In the genomic region with DNA sequence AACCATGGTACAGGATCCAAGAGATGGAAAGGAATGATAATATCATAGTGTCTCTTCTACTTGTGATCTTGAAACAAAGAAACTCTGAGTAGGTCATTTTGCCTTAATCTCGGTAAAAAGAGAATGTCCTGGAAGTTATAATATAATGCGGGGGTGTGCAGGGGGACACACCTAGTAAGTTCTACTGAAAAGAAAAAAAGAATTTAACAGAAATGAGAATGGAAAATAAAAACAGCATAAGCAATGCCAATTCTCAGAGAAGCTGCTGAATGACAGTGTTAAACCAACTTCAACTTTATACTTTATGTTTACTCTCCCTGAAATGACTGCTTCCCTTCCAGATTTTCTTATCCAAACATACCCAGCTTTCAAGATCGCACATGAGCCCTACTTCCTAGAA, we compare ENCODE assay signal across 16 cellular contexts. TPM values are rescaled to one million over a fixed set of nuclear protein-coding genes. Genes with fewer than 3 reads are reported as not detected.
DNase-seq lines count a peak whose midpoint lies in the region; ATAC-seq and TF ChIP-seq lines count a peak whose summit lies in the region.
"Had no signal": no experiment of that assay in that cellular context is flagged by ENCODE, and none has a peak within 500 bp of the region (broad histone marks: within the 10 kb centered on the region; RNA-seq: fewer than 3 reads in every experiment).

No MANE protein-coding gene starts in this region.

- H3K4me3 ChIP-seq in iPS-20b (ENCODE audit: low read length) (no peak overlapping the region), testis (peak overlapping the region in 1 of 2 donors; percentile 81)

- TF ChIP-seq CTCF in activated B cell treated with CpG ODN at 0.5 μM for 24 hours (IDR thresholded peaks at IDR 0.05) (no peak), testis (IDR thresholded peaks at IDR 0.05) (no peak)

- H3K4me3 Mint-ChIP-seq in activated CD8-positive, alpha-beta memory T cell treated with anti-CD3 and anti-CD28 coated beads, Interleukin-2, amount 10 ng/mL, durations not matched to agents 7 days and 5 days, result peak overlapping the region; percentile 61
- peak overlapping the region; percentile 8 for H3K4me3 Mint-ChIP-seq in activated B cell treated with CpG ODN at 0.5 μM for 24 hours

- peaks cover 58% of the 10 kb centered on the region for H3K4me1 Mint-ChIP-seq in activated CD8-positive, alpha-beta memory T cell treated with anti-CD3 and anti-CD28 coated beads, Interleukin-2, amount 10 ng/mL, durations not matched to agents 7 days and 5 days
- peaks cover 64% of the 10 kb centered on the region for H3K4me1 Mint-ChIP-seq in activated B cell treated with CpG ODN at 0.5 μM for 24 hours

- DNase-seq in activated CD8-positive, alpha-beta memory T cell treated with anti-CD3 and anti-CD28 coated beads, Interleukin-2, amount 10 ng/mL, durations not matched to agents 7 days and 5 days, result no peak
- no peak for DNase-seq in activated CD8-positive, alpha-beta memory T cell treated with anti-CD3 and anti-CD28 coated beads, Interleukin-2, amount 50 U/mL, for 48 hours
- DNase-seq in activated B cell treated with CpG ODN at 0.5 μM for 24 hours (no peak), testis (no peak), LoVo (ENCODE audit: low spot score) (no peak), DMS153 treated with DMSO at 0.1 percent for 48 hours (lab: John Stamatoyannopoulos, UW; ENCODE audit: unreplicated experiment) (no peak)
- DNase-seq: cerebellar nuclear complex, foreskin melanocyte, left colon, MG63, NCI-H82 had no signal

- CTCF ChIA-PET in activated CD8-positive, alpha-beta memory T cell treated with anti-CD3 and anti-CD28 coated beads, Interleukin-2, amount 10 ng/mL, durations not matched to agents 7 days and 5 days (lab: Charles Lee), result interaction anchor here (0.8 to 4.1 kb wide), 6 partner anchors 11 to 411 kb away, joined by 3 to 25 read pairs (median 9); a partner anchor contains a TSS
- CTCF ChIA-PET in activated B cell treated with CpG ODN at 0.5 μM for 24 hours (lab: Charles Lee), result no interaction called here

- no peak for TF ChIP-seq POLR2A in testis (IDR thresholded peaks at IDR 0.05)

- ATAC-seq in activated CD8-positive, alpha-beta memory T cell treated with anti-CD3 and anti-CD28 coated beads, Interleukin-2, amount 10 ng/mL, durations not matched to agents 7 days and 5 days, result no peak
- ATAC-seq in activated B cell treated with CpG ODN at 0.5 μM for 24 hours (ENCODE audit: low read depth) (no peak), GM21515 (IDR thresholded peaks at IDR 0.05; ENCODE audit: unreplicated experiment) (no peak)
- ATAC-seq: left colon had no signal

- H3K9ac ChIP-seq in iPS-20b (ENCODE audit: low read depth, low read length), result peak overlapping the region; percentile 89; the same call in 1 of the 2 replicates

- no peak overlapping the region for H3K27ac ChIP-seq in iPS-20b (ENCODE audit: low read length)
- peak overlapping the region; percentile 22 to 92 for H3K27ac ChIP-seq in testis

- H3K27ac Mint-ChIP-seq in activated CD8-positive, alpha-beta memory T cell treated with anti-CD3 and anti-CD28 coated beads, Interleukin-2, amount 10 ng/mL, durations not matched to agents 7 days and 5 days, result peak overlapping the region; percentile 75
- peak overlapping the region; percentile 59 for H3K27ac Mint-ChIP-seq in activated B cell treated with CpG ODN at 0.5 μM for 24 hours

- H3K4me1 ChIP-seq in iPS-20b (ENCODE audit: insufficient read depth, low read length) (peaks cover 5% of the 10 kb centered on the region), testis (peaks cover 25% of the 10 kb centered on the region)

- POLR2A ChIA-PET in activated B cell treated with CpG ODN at 0.5 μM for 24 hours (lab: Charles Lee), result interaction anchor here (1.9 to 4.4 kb wide), 3 partner anchors 8 to 76 kb away, joined by 6 to 69 read pairs (median 9); a partner anchor contains a TSS

- H3K36me3 ChIP-seq in iPS-20b (ENCODE audit: insufficient read depth, low read depth, low read length) (peaks cover 4% of the 10 kb centered on the region; the same call in 1 of the 2 replicates), testis (ENCODE audit: low read depth, missing control alignments) (no peaks in the 10 kb centered on the region)

- 57 to 60% methylated on average over 3 of the region's 3 CpGs for WGBS in testis, 2 donors

- no peaks in the 10 kb centered on the region for H3K27me3 Mint-ChIP-seq in activated CD8-positive, alpha-beta memory T cell treated with anti-CD3 and anti-CD28 coated beads, Interleukin-2, amount 10 ng/mL, durations not matched to agents 7 days and 5 days
- H3K27me3 Mint-ChIP-seq in activated B cell treated with CpG ODN at 0.5 μM for 24 hours, result no peaks in the 10 kb centered on the region

- H3K9me3 ChIP-seq in iPS-20b (ENCODE audit: insufficient read depth, low read depth, low read length), result no peaks in the 10 kb centered on the region
- no peaks in the 10 kb centered on the region for H3K9me3 ChIP-seq in testis
- H3K9me3 ChIP-seq: MG63 had no signal

- H3K9me3 Mint-ChIP-seq in activated CD8-positive, alpha-beta memory T cell treated with anti-CD3 and anti-CD28 coated beads, Interleukin-2, amount 10 ng/mL, durations not matched to agents 7 days and 5 days (ENCODE audit: low read depth), result no peaks in the 10 kb centered on the region
- no peaks in the 10 kb centered on the region for H3K9me3 Mint-ChIP-seq in activated B cell treated with CpG ODN at 0.5 μM for 24 hours

- H3K27me3 ChIP-seq in iPS-20b (ENCODE audit: insufficient read depth, low read length) (no peaks in the 10 kb centered on the region), testis (no peaks in the 10 kb centered on the region)
- H3K27me3 ChIP-seq: MG63 had no signal

- intact Hi-C loops in activated B cell treated with CpG ODN at 0.5 μM for 24 hours (cut with micrococcal nuclease) (loop anchor here (5.0 to 10.0 kb wide), 4 partner anchors 78 to 968 kb away; a partner anchor contains a TSS), testis (cut with DNase I; ENCODE audit: low total_unique reads) (loop anchor here (5.0 kb wide), 1 partner anchor 77 kb away; no protein-coding TSS in a partner anchor)

- H3K36me3 Mint-ChIP-seq in activated CD8-positive, alpha-beta memory T cell treated with anti-CD3 and anti-CD28 coated beads, Interleukin-2, amount 10 ng/mL, durations not matched to agents 7 days and 5 days, result peaks cover 16% of the 10 kb centered on the region
- peaks cover 64% of the 10 kb centered on the region for H3K36me3 Mint-ChIP-seq in activated B cell treated with CpG ODN at 0.5 μM for 24 hours (ENCODE audit: low read depth)

RNA-seq across cellular contexts. Expression of a gene that starts 2.0 kb away (rescaled TPM):
- total RNA-seq in activated CD8-positive, alpha-beta memory T cell treated with anti-CD3 and anti-CD28 coated beads, Interleukin-2, amount 10 ng/mL, durations not matched to agents 7 days and 5 days, result 10 to 100 TPM; 19.3 to 19.8 TPM
- 42.6 and 51.0 TPM in 2 replicates for total RNA-seq in activated B cell treated with CpG ODN at 0.5 μM for 24 hours
- total RNA-seq in testis, result 100 to 1,000 TPM in 1 of 2 donors, 10 to 100 TPM in 1; 97.7 to 111 TPM
- 44.0 TPM for polyA plus RNA-seq in testis (ENCODE audit: insufficient read depth, low read depth, low replicate concordance)

RNA-seq across cellular contexts. Expression of a gene that starts 2.5 kb away (rescaled TPM):
- 10 to 100 TPM; 40.0 to 47.7 TPM for total RNA-seq in activated CD8-positive, alpha-beta memory T cell treated with anti-CD3 and anti-CD28 coated beads, Interleukin-2, amount 10 ng/mL, durations not matched to agents 7 days and 5 days
- 60.3 and 71.5 TPM in 2 replicates for total RNA-seq in activated B cell treated with CpG ODN at 0.5 μM for 24 hours
- total RNA-seq in testis, result 100 to 1,000 TPM; 103 to 111 TPM
- 79.2 TPM for polyA plus RNA-seq in testis (ENCODE audit: insufficient read depth, low read depth, low replicate concordance)

RNA-seq across cellular contexts. Expression of a gene that starts 53.9 kb away (rescaled TPM):
- total RNA-seq in activated CD8-positive, alpha-beta memory T cell treated with anti-CD3 and anti-CD28 coated beads, Interleukin-2, amount 10 ng/mL, durations not matched to agents 7 days and 5 days, result not detected
- total RNA-seq in activated B cell treated with CpG ODN at 0.5 μM for 24 hours, result not detected in 2 replicates
- not detected for total RNA-seq in testis
- 6.2 TPM for polyA plus RNA-seq in testis (ENCODE audit: insufficient read depth, low read depth, low replicate concordance)
- total RNA-seq: H4; pulmonary artery endothelial cell; T-helper 1 cell treated with Interleukin-12 subunit alpha and Interleukin-12 subunit beta and Interleukin-4 antibody, amounts not matched to agents 30 ng/mL and 1 ng/mL, for 36 hours had no signal
